ENCODE assay signal across 13 cellular contexts in genomic region chr11:9120659-9121350, GRCh38. TPM values are rescaled to one million over a fixed set of nuclear protein-coding genes. Genes with fewer than 3 reads are reported as not detected.
DNase-seq lines count a peak whose midpoint lies in the region; ATAC-seq and TF ChIP-seq lines count a peak whose summit lies in the region.
"Had no signal": no experiment of that assay in that cellular context is flagged by ENCODE, and none has a peak within 500 bp of the region (broad histone marks: within the 10 kb centered on the region; RNA-seq: fewer than 3 reads in every experiment).

No MANE protein-coding gene starts in this region.

- H3K4me2 ChIP-seq in DOHH2 (ENCODE audit: low read length) = no peak overlapping the region

- H3K27ac ChIP-seq in DOHH2 (ENCODE audit: low read depth, low read length) = no peak overlapping the region
- H3K27ac ChIP-seq in HUES48 (ENCODE audit: low read depth, low read length) = peak overlapping the region; percentile 64
- H3K27ac ChIP-seq: pancreas had no signal

- H3F3A ChIP-seq in DOHH2 (ENCODE audit: control insufficient read depth, insufficient read depth) = no peaks in the 10 kb centered on the region

- H4K20me1 ChIP-seq in DOHH2 (ENCODE audit: control insufficient read depth, insufficient read depth, low read depth, low read length) = no peaks in the 10 kb centered on the region

- in situ Hi-C loops in astrocyte of the spinal cord (cut with HindIII; ENCODE audit: low sequenced_read_pairs) = no loop called here
- in situ Hi-C loops in G401 (cut with HindIII; ENCODE audit: low sequenced_read_pairs) = no loop called here

- H3K27ac Mint-ChIP-seq in stimulated activated naive B cell treated with anti-CD40 and anti-IgM and Interleukin-4, amounts not matched to agents 10 μg/mL and 1 μg/mL and 100 μg/mL, for 72 hours = no peak overlapping the region

- peak; percentile 27 for TF ChIP-seq CTCF in DOHH2 (IDR thresholded peaks at IDR 0.05; ENCODE audit: low read depth, low read length, poor library complexity, severe bottlenecking)
- TF ChIP-seq CTCF in astrocyte of the spinal cord (IDR thresholded peaks at IDR 0.05; ENCODE audit: low read depth, low read length) = peak; percentile 27

- no peaks in the 10 kb centered on the region for H3K79me2 ChIP-seq in DOHH2 (ENCODE audit: control insufficient read depth, low read length)

- H3K4me1 ChIP-seq in DOHH2 (ENCODE audit: control insufficient read depth, low read length) = peaks cover 11% of the 10 kb centered on the region
- H3K4me1 ChIP-seq in HUES48 (ENCODE audit: control insufficient read depth, insufficient read depth, low read length) = peaks cover 19% of the 10 kb centered on the region
- H3K4me1 ChIP-seq: pancreas had no signal

- DNase-seq in astrocyte of the spinal cord (ENCODE audit: low read depth, low spot score) (no peak), left colon (no peak), HK-2 (ENCODE audit: unreplicated experiment) (no peak), G401 (ENCODE audit: low spot score) (no peak), DMS79 (lab: John Stamatoyannopoulos, UW) (no peak)
- DNase-seq in stimulated activated naive B cell treated with anti-CD40 and anti-IgM and Interleukin-4, amounts not matched to agents 10 μg/mL and 1 μg/mL and 100 μg/mL, for 72 hours = no peak
- DNase-seq: GDM1, NCI-H1930, pancreas had no signal

- H3K9ac ChIP-seq in HUES48 (ENCODE audit: low read depth, low read length) = no peak overlapping the region

- no peak overlapping the region for H3K4me3 ChIP-seq in DOHH2 (ENCODE audit: low read length)
- peak overlapping the region; percentile 7; the same call in 1 of the 2 replicates for H3K4me3 ChIP-seq in HUES48 (ENCODE audit: low read depth, low read length)
- no peak overlapping the region for H3K4me3 ChIP-seq in astrocyte of the spinal cord (ENCODE audit: low read depth, low read length)
- H3K4me3 ChIP-seq: pancreas had no signal

- H3K4me3 Mint-ChIP-seq in stimulated activated naive B cell treated with anti-CD40 and anti-IgM and Interleukin-4, amounts not matched to agents 10 μg/mL and 1 μg/mL and 100 μg/mL, for 72 hours = no peak overlapping the region
- H3K4me3 Mint-ChIP-seq: central memory CD8-positive, alpha-beta T cell had no signal

- H3K9me3 Mint-ChIP-seq in stimulated activated naive B cell treated with anti-CD40 and anti-IgM and Interleukin-4, amounts not matched to agents 10 μg/mL and 1 μg/mL and 100 μg/mL, for 72 hours = peaks cover 0 to 3% of the 10 kb centered on the region in 2 donors
- H3K9me3 Mint-ChIP-seq: central memory CD8-positive, alpha-beta T cell had no signal

- H3K4me1 Mint-ChIP-seq in stimulated activated naive B cell treated with anti-CD40 and anti-IgM and Interleukin-4, amounts not matched to agents 10 μg/mL and 1 μg/mL and 100 μg/mL, for 72 hours = peaks cover 7% of the 10 kb centered on the region in 2 donors
- H3K4me1 Mint-ChIP-seq: central memory CD8-positive, alpha-beta T cell had no signal

- peaks cover 0 to 4% of the 10 kb centered on the region in 2 donors for H3K36me3 Mint-ChIP-seq in stimulated activated naive B cell treated with anti-CD40 and anti-IgM and Interleukin-4, amounts not matched to agents 10 μg/mL and 1 μg/mL and 100 μg/mL, for 72 hours

- H3K36me3 ChIP-seq in DOHH2 (ENCODE audit: control insufficient read depth, low read length) (no peaks in the 10 kb centered on the region), HUES48 (ENCODE audit: control insufficient read depth, insufficient read depth, low read length) (no peaks in the 10 kb centered on the region)
- H3K36me3 ChIP-seq: pancreas had no signal

- peaks cover 4% of the 10 kb centered on the region for H3K27me3 ChIP-seq in DOHH2 (ENCODE audit: control insufficient read depth, low read length)
- no peaks in the 10 kb centered on the region for H3K27me3 ChIP-seq in HUES48 (ENCODE audit: control insufficient read depth, insufficient read depth, low read length)
- H3K27me3 ChIP-seq: pancreas had no signal

- intact Hi-C loops in left colon (cut with DNase I, micrococcal nuclease) = no loop called here

- no peaks in the 10 kb centered on the region for H3K27me3 Mint-ChIP-seq in stimulated activated naive B cell treated with anti-CD40 and anti-IgM and Interleukin-4, amounts not matched to agents 10 μg/mL and 1 μg/mL and 100 μg/mL, for 72 hours

- peaks cover 2% of the 10 kb centered on the region; the same call in 1 of the 2 replicates for H3K9me3 ChIP-seq in DOHH2 (ENCODE audit: control insufficient read depth, insufficient read depth, low read length)
- H3K9me3 ChIP-seq in HUES48 (ENCODE audit: control insufficient read depth, insufficient read depth, low read length) = no peaks in the 10 kb centered on the region
- H3K9me3 ChIP-seq: pancreas had no signal

- peak; percentile 40 for ATAC-seq in left colon
- ATAC-seq in stimulated activated naive B cell treated with anti-CD40 and anti-IgM and Interleukin-4, amounts not matched to agents 10 μg/mL and 1 μg/mL and 100 μg/mL, for 72 hours (replicated peaks) = no peak

- no peaks in the 10 kb centered on the region for H3K9me2 ChIP-seq in DOHH2 (replicated peaks; ENCODE audit: control insufficient read depth, low read length)

RNA-seq across cellular contexts. Expression of gene SCUBE2, which starts 29.4 kb away (rescaled TPM):
- 1 to 10 TPM; 8.3 TPM for total RNA-seq in left colon
- 0.06 TPM in 1 of 2 replicates, not detected in the other for total RNA-seq in G401 (2014; rRNA removed; shearing (Covaris generic))
- total RNA-seq: T-helper 1 cell treated with Interleukin-12 subunit alpha and Interleukin-12 subunit beta and Interleukin-4 antibody, amounts not matched to agents 30 ng/mL and 1 ng/mL, for 36 hours had no signal
